Comparison of ENCODE assay signal across 15 cellular contexts in genomic region chr10:132711618-132712051, GRCh38.
"Had no signal": no experiment of that assay in that cellular context is flagged by ENCODE, and none has a peak within 500 bp of the region (broad histone marks: within the 10 kb centered on the region; RNA-seq: fewer than 3 reads in every experiment).

No MANE protein-coding gene starts in this region.

- ATAC-seq: activated naive CD8-positive, alpha-beta T cell treated with anti-CD3 and anti-CD28 coated beads, Interleukin-2, amount 50 U/mL, for 24 hours; stimulated activated effector memory CD8-positive, alpha-beta T cell treated with anti-CD3 and anti-CD28 coated beads, Interleukin-12 subunit alpha, Interleukin-12 subunit beta, amount 100 ng/mL, for 72 hours had no signal

- DNase-seq: activated CD4-positive, alpha-beta T cell treated with anti-CD3 and anti-CD28 coated beads, Interleukin-2, amount 50 U/mL, for 1 hour; activated CD4-positive, CD25-positive, alpha-beta regulatory T cell; activated naive CD4-positive, alpha-beta T cell treated with anti-CD3 and anti-CD28 coated beads for 36 hours; activated naive CD8-positive, alpha-beta T cell treated with anti-CD3 and anti-CD28 coated beads, Interleukin-2, amount 50 U/mL, for 24 hours; activated T-cell treated with anti-CD3 and anti-CD28 coated beads for 4 hours; colonic mucosa; foreskin fibroblast; glutamatergic neuron; naive thymus-derived CD4-positive, alpha-beta T cell; nucleus accumbens; stimulated activated CD4-positive, alpha-beta T cell treated with anti-CD3 and anti-CD28 coated beads, Interleukin-12 subunit alpha, Interleukin-12 subunit beta, amount 100 ng/mL, for 4 hours; thyroid gland had no signal

- H3K36me3 ChIP-seq: colonic mucosa had no signal

- H3K27ac Mint-ChIP-seq: activated naive CD4-positive, alpha-beta T cell treated with anti-CD3 and anti-CD28 coated beads for 36 hours; activated naive CD8-positive, alpha-beta T cell treated with anti-CD3 and anti-CD28 coated beads, Interleukin-2, amount 50 U/mL, for 24 hours; stimulated activated effector memory CD8-positive, alpha-beta T cell treated with anti-CD3 and anti-CD28 coated beads, Interleukin-12 subunit alpha, Interleukin-12 subunit beta, amount 100 ng/mL, for 72 hours; T-helper 2 cell treated with Interferon-gamma antibody and Interleukin-4, amounts not matched to agents 5 μg/mL and 100 μg/mL, for 36 hours had no signal

- H3K27me3 Mint-ChIP-seq: activated naive CD8-positive, alpha-beta T cell treated with anti-CD3 and anti-CD28 coated beads, Interleukin-2, amount 50 U/mL, for 24 hours; naive thymus-derived CD4-positive, alpha-beta T cell had no signal

- H3K9me3 Mint-ChIP-seq: activated naive CD4-positive, alpha-beta T cell treated with anti-CD3 and anti-CD28 coated beads for 36 hours; activated naive CD8-positive, alpha-beta T cell treated with anti-CD3 and anti-CD28 coated beads, Interleukin-2, amount 50 U/mL, for 24 hours; stimulated activated effector memory CD8-positive, alpha-beta T cell treated with anti-CD3 and anti-CD28 coated beads, Interleukin-12 subunit alpha, Interleukin-12 subunit beta, amount 100 ng/mL, for 72 hours; T-helper 2 cell treated with Interferon-gamma antibody and Interleukin-4, amounts not matched to agents 5 μg/mL and 100 μg/mL, for 36 hours had no signal

- H3K4me1 ChIP-seq: colonic mucosa, thyroid gland had no signal

- FAIRE-seq: astrocyte had no signal

- H3K36me3 Mint-ChIP-seq: stimulated activated effector memory CD8-positive, alpha-beta T cell treated with anti-CD3 and anti-CD28 coated beads, Interleukin-12 subunit alpha, Interleukin-12 subunit beta, amount 100 ng/mL, for 72 hours had no signal

- H3K4me1 Mint-ChIP-seq: activated naive CD8-positive, alpha-beta T cell treated with anti-CD3 and anti-CD28 coated beads, Interleukin-2, amount 50 U/mL, for 24 hours had no signal

- H3K4me3 Mint-ChIP-seq: activated naive CD4-positive, alpha-beta T cell treated with anti-CD3 and anti-CD28 coated beads for 36 hours; activated naive CD8-positive, alpha-beta T cell treated with anti-CD3 and anti-CD28 coated beads, Interleukin-2, amount 50 U/mL, for 24 hours; naive thymus-derived CD4-positive, alpha-beta T cell; stimulated activated effector memory CD8-positive, alpha-beta T cell treated with anti-CD3 and anti-CD28 coated beads, Interleukin-12 subunit alpha, Interleukin-12 subunit beta, amount 100 ng/mL, for 72 hours; T-helper 2 cell treated with Interferon-gamma antibody and Interleukin-4, amounts not matched to agents 5 μg/mL and 100 μg/mL, for 36 hours had no signal

- H3K9me3 ChIP-seq: colonic mucosa, thyroid gland had no signal

- H3K27me3 ChIP-seq: colonic mucosa, thyroid gland had no signal

- H3K4me3 ChIP-seq: colonic mucosa, thyroid gland had no signal

- H3K27ac ChIP-seq: colonic mucosa, thyroid gland had no signal
